In the genomic region with DNA sequence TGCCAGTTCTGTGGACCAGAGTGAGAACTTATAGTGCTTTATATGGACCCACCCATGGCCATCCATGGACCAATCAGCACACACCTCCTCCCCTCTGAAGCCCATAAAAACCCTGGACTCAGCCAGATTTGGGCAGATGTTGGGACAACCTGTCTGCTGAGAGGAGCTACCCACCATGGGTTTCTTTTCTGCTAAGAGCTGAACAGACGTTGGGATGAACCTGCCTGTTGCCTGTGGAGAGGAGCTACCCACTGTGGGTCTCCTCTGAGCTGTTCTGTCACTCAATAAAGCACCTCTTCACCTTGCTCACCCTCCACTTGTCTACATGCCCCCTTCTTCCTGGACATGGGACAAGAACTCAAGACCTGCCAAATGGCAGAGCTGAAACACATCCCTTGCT, we compare ENCODE assay signal across 28 cellular contexts.
"Had no signal": no experiment of that assay in that cellular context is flagged by ENCODE, and none has a peak within 500 bp of the region (broad histone marks: within the 10 kb centered on the region; RNA-seq: fewer than 3 reads in every experiment).

No MANE protein-coding gene starts in this region.

- H3K4me1 Mint-ChIP-seq: naive B cell; neural crest cell; stimulated activated memory B cell treated with anti-CD40 and anti-IgM and Interleukin-4, amounts not matched to agents 10 μg/mL and 1 μg/mL and 100 μg/mL, for 72 hours had no signal

- H3K27ac ChIP-seq: ovary, parathyroid adenoma, psoas muscle, right lobe of liver, sigmoid colon, suprapubic skin, testis, tibial artery, transverse colon, upper lobe of right lung, uterus had no signal

- H3K9me3 ChIP-seq: ovary, psoas muscle, right lobe of liver, sigmoid colon, suprapubic skin, testis, tibial artery, transverse colon, upper lobe of right lung, uterus had no signal

- H3K4me3 ChIP-seq: ovary, psoas muscle, right lobe of liver, sigmoid colon, suprapubic skin, testis, tibial artery, transverse colon, upper lobe of right lung, uterus had no signal

- H3K36me3 Mint-ChIP-seq: naive B cell; naive thymus-derived CD8-positive, alpha-beta T cell; natural killer cell treated with Interleukin-12 subunit alpha and Interleukin-12 subunit beta and Interleukin-15 and Interleukin-18, amount 100 ng/mL, for 72 hours; stimulated activated memory B cell treated with anti-CD40 and anti-IgM and Interleukin-4, amounts not matched to agents 10 μg/mL and 1 μg/mL and 100 μg/mL, for 72 hours; type B pancreatic cell had no signal

- H3K9me3 Mint-ChIP-seq: naive thymus-derived CD8-positive, alpha-beta T cell; natural killer cell treated with Interleukin-12 subunit alpha and Interleukin-12 subunit beta and Interleukin-15 and Interleukin-18, amount 100 ng/mL, for 72 hours; stimulated activated memory B cell treated with anti-CD40 and anti-IgM and Interleukin-4, amounts not matched to agents 10 μg/mL and 1 μg/mL and 100 μg/mL, for 72 hours; stimulated activated naive CD8-positive, alpha-beta T cell treated with anti-CD3 and anti-CD28 coated beads, Interleukin-15, Interleukin-2, amounts not matched to agents 100 ng/mL and 50 ng/mL, for 24 hours had no signal

- H3K9ac ChIP-seq: parathyroid adenoma had no signal

- H3K27ac Mint-ChIP-seq: naive B cell; naive thymus-derived CD8-positive, alpha-beta T cell; natural killer cell treated with Interleukin-12 subunit alpha and Interleukin-12 subunit beta and Interleukin-15 and Interleukin-18, amount 100 ng/mL, for 72 hours; nephron progenitor cell; progenitor cell of endocrine pancreas; stimulated activated memory B cell treated with anti-CD40 and anti-IgM and Interleukin-4, amounts not matched to agents 10 μg/mL and 1 μg/mL and 100 μg/mL, for 72 hours; stimulated activated naive CD8-positive, alpha-beta T cell treated with anti-CD3 and anti-CD28 coated beads, Interleukin-15, Interleukin-2, amounts not matched to agents 100 ng/mL and 50 ng/mL, for 24 hours; type B pancreatic cell had no signal

- H3K4me3 Mint-ChIP-seq: naive B cell; naive thymus-derived CD8-positive, alpha-beta T cell; natural killer cell treated with Interleukin-12 subunit alpha and Interleukin-12 subunit beta and Interleukin-15 and Interleukin-18, amount 100 ng/mL, for 72 hours; nephron progenitor cell; neural crest cell; stimulated activated memory B cell treated with anti-CD40 and anti-IgM and Interleukin-4, amounts not matched to agents 10 μg/mL and 1 μg/mL and 100 μg/mL, for 72 hours; stimulated activated naive CD8-positive, alpha-beta T cell treated with anti-CD3 and anti-CD28 coated beads, Interleukin-15, Interleukin-2, amounts not matched to agents 100 ng/mL and 50 ng/mL, for 24 hours; type B pancreatic cell had no signal

- H3K4me1 ChIP-seq: parathyroid adenoma, psoas muscle, right lobe of liver, sigmoid colon, suprapubic skin, testis, tibial artery, transverse colon, upper lobe of right lung, uterus had no signal

- H3K36me3 ChIP-seq: ovary, right lobe of liver, sigmoid colon, suprapubic skin, tibial artery, transverse colon, upper lobe of right lung, uterus had no signal

- H2AFZ ChIP-seq: parathyroid adenoma had no signal

- ATAC-seq: naive thymus-derived CD8-positive, alpha-beta T cell; psoas muscle; stimulated activated memory B cell treated with anti-CD40 and anti-IgM and Interleukin-4, amounts not matched to agents 10 μg/mL and 1 μg/mL and 100 μg/mL, for 72 hours had no signal

- DNase-seq: naive B cell; naive thymus-derived CD8-positive, alpha-beta T cell; nephron progenitor cell; occipital lobe; ovary; psoas muscle; right lobe of liver; sigmoid colon; small intestine; stimulated activated CD4-positive, alpha-beta T cell treated with anti-CD3 and anti-CD28 coated beads, Interleukin-15, amount 100 ng/mL, for 24 hours; stimulated activated CD4-positive, alpha-beta T cell treated with anti-CD3 and anti-CD28 coated beads, Interleukin-2, amount 100 ng/mL, for 24 hours; stimulated activated CD4-positive, alpha-beta T cell treated with anti-CD3 and anti-CD28 coated beads, Interleukin-2, amount 100 ng/mL, for 48 hours; stimulated activated CD4-positive, alpha-beta T cell treated with anti-CD3 and anti-CD28 coated beads, Interleukin-4, amount 100 ng/mL, for 24 hours; stimulated activated naive CD4-positive, alpha-beta T cell; substantia nigra; testis; tibial artery; transverse colon; upper lobe of right lung; uterus had no signal

- H3K27me3 Mint-ChIP-seq: naive B cell; naive thymus-derived CD8-positive, alpha-beta T cell; natural killer cell treated with Interleukin-12 subunit alpha and Interleukin-12 subunit beta and Interleukin-15 and Interleukin-18, amount 100 ng/mL, for 72 hours; progenitor cell of endocrine pancreas; stimulated activated memory B cell treated with anti-CD40 and anti-IgM and Interleukin-4, amounts not matched to agents 10 μg/mL and 1 μg/mL and 100 μg/mL, for 72 hours; stimulated activated naive CD8-positive, alpha-beta T cell treated with anti-CD3 and anti-CD28 coated beads, Interleukin-15, Interleukin-2, amounts not matched to agents 100 ng/mL and 50 ng/mL, for 24 hours; type B pancreatic cell had no signal

- H3K27me3 ChIP-seq: ovary, right lobe of liver, sigmoid colon, suprapubic skin, testis, tibial artery, transverse colon, upper lobe of right lung, uterus had no signal
